Comparison of ENCODE assay signal across 17 cellular contexts in genomic region chr5:33105521-33105941, GRCh38.
DNase-seq lines count a peak whose midpoint lies in the region; ATAC-seq and TF ChIP-seq lines count a peak whose summit lies in the region.
"Had no signal": no experiment of that assay in that cellular context is flagged by ENCODE, and none has a peak within 500 bp of the region (broad histone marks: within the 10 kb centered on the region; RNA-seq: fewer than 3 reads in every experiment).

No MANE protein-coding gene starts in this region.

- H3K4me1 ChIP-seq in RWPE2 (ENCODE audit: insufficient read depth, poor library complexity, severe bottlenecking) (peaks cover 5% of the 10 kb centered on the region), esophagus muscularis mucosa (no peaks in the 10 kb centered on the region), smooth muscle cell (ENCODE audit: low read depth) (no peaks in the 10 kb centered on the region)
- H3K4me1 ChIP-seq: BLaER1, parathyroid adenoma had no signal

- H3K36me3 ChIP-seq in RWPE2 (ENCODE audit: low read depth) (no peaks in the 10 kb centered on the region), esophagus muscularis mucosa (no peaks in the 10 kb centered on the region), smooth muscle cell (ENCODE audit: low read depth) (no peaks in the 10 kb centered on the region)
- H3K36me3 ChIP-seq: BLaER1 had no signal

- H3K9me3 ChIP-seq in RWPE2 (ENCODE audit: severe bottlenecking) (peaks cover 10% of the 10 kb centered on the region), esophagus muscularis mucosa (peaks cover 0 to 51% (median 25%) of the 10 kb centered on the region in 4 donors), smooth muscle cell (replicated peaks; ENCODE audit: low read depth) (peaks cover 4% of the 10 kb centered on the region)

- H3K27ac ChIP-seq in RWPE2 (ENCODE audit: poor library complexity, severe bottlenecking) = no peak overlapping the region
- H3K27ac ChIP-seq in esophagus muscularis mucosa (replicated peaks in 1 of 4) = no peak overlapping the region
- H3K27ac ChIP-seq in smooth muscle cell (ENCODE audit: low read depth) = no peak overlapping the region
- H3K27ac ChIP-seq: BLaER1, parathyroid adenoma had no signal

- TF ChIP-seq POLR2A in esophagus muscularis mucosa (IDR thresholded peaks at IDR 0.05; ENCODE audit: low read depth) = no peak

- TF ChIP-seq CTCF in RWPE2 (IDR thresholded peaks at IDR 0.05; ENCODE audit: poor library complexity, severe bottlenecking) (no peak), esophagus muscularis mucosa (IDR thresholded peaks at IDR 0.05) (no peak), smooth muscle cell (IDR thresholded peaks at IDR 0.05; ENCODE audit: borderline replicate concordance, insufficient read depth, poor library complexity, severe bottlenecking) (no peak)

- peak; percentile 48; the same call in 2 of the 3 replicates for ATAC-seq in RWPE2 (ENCODE audit: low read depth)
- no peak for ATAC-seq in activated CD4-positive, CD25-positive, alpha-beta regulatory T cell treated with anti-CD3 and anti-CD28 coated beads, Interleukin-2, amount 50 U/mL, for 24 hours
- no peak for ATAC-seq in GM21717 (IDR thresholded peaks at IDR 0.05; ENCODE audit: unreplicated experiment)
- ATAC-seq: activated T-cell treated with anti-CD3 and anti-CD28 coated beads, Interleukin-2, amount 50 U/mL, for 4 hours had no signal

- no peaks in the 10 kb centered on the region for H3F3A ChIP-seq in smooth muscle cell (ENCODE audit: low read depth)

- WGBS in esophagus muscularis mucosa = 73% methylated on average over 1 of the region's 1 CpG
- 89% methylated on average over 1 of the region's 1 CpG for WGBS in smooth muscle cell (ENCODE audit: low lambda C conversion rate)

- DNase-seq in GM03348 (ENCODE audit: low spot score) (peak; percentile 78), RWPE2 (ENCODE audit: low spot score) (no peak), epidermal melanocyte (ENCODE audit: insufficient read length, low spot score) (peak; percentile 21), myocyte (ENCODE audit: low read depth) (peak; percentile 50), esophagus muscularis mucosa (ENCODE audit: extremely low spot score) (no peak), smooth muscle cell (lab: John Stamatoyannopoulos, UW; ENCODE audit: unreplicated experiment) (no peak)
- DNase-seq: activated CD4-positive, alpha-beta T cell treated with anti-CD3 and anti-CD28 coated beads, Interleukin-2, amount 10 ng/mL, durations not matched to agents 7 days and 5 days; activated T-cell treated with anti-CD3 and anti-CD28 coated beads, Interleukin-2, amount 50 U/mL, for 4 hours; DND-41; glutamatergic neuron; Karpas-422; NCI-H187 treated with DMSO at 0.1 percent for 48 hours; NCI-H526 treated with DMSO at 0.1 percent for 48 hours had no signal

- no peaks in the 10 kb centered on the region for H4K20me1 ChIP-seq in smooth muscle cell (ENCODE audit: low read depth)
- H4K20me1 ChIP-seq: BLaER1 had no signal

- H3K4me3 ChIP-seq in RWPE2 (ENCODE audit: severe bottlenecking) (no peak overlapping the region), esophagus muscularis mucosa (no peak overlapping the region), smooth muscle cell (no peak overlapping the region)
- H3K4me3 ChIP-seq: BLaER1 had no signal

- no peak for TF ChIP-seq EP300 in esophagus muscularis mucosa (IDR thresholded peaks at IDR 0.05)

- intact Hi-C loops in esophagus muscularis mucosa (cut with DNase I) = no loop called here

- H3K4me2 ChIP-seq in smooth muscle cell = no peak overlapping the region
- H3K4me2 ChIP-seq: BLaER1 had no signal

- H3K79me2 ChIP-seq in smooth muscle cell (ENCODE audit: low read depth) = no peaks in the 10 kb centered on the region
- H3K79me2 ChIP-seq: parathyroid adenoma had no signal

- no peak overlapping the region for H2AFZ ChIP-seq in smooth muscle cell (ENCODE audit: low read depth)
- H2AFZ ChIP-seq: parathyroid adenoma had no signal

- H3K27me3 ChIP-seq in RWPE2 (ENCODE audit: insufficient read depth, poor library complexity, severe bottlenecking) (no peaks in the 10 kb centered on the region), esophagus muscularis mucosa (no peaks in the 10 kb centered on the region), smooth muscle cell (ENCODE audit: low read depth) (no peaks in the 10 kb centered on the region)
- H3K27me3 ChIP-seq: BLaER1 had no signal

- no peak overlapping the region for H3K9ac ChIP-seq in smooth muscle cell (ENCODE audit: low read depth)
- H3K9ac ChIP-seq: BLaER1, parathyroid adenoma had no signal

Comparison
In these comparisons a context has a peak if more than half of its experiments do, and no peak if none do; other contexts are left out.
1. DNase-seq: peak in GM03348 (single experiment), epidermal melanocyte (single experiment) and myocyte (single experiment); none in RWPE2 (single experiment), esophagus muscularis mucosa (single experiment) and smooth muscle cell (single experiment).